In the genomic region with DNA sequence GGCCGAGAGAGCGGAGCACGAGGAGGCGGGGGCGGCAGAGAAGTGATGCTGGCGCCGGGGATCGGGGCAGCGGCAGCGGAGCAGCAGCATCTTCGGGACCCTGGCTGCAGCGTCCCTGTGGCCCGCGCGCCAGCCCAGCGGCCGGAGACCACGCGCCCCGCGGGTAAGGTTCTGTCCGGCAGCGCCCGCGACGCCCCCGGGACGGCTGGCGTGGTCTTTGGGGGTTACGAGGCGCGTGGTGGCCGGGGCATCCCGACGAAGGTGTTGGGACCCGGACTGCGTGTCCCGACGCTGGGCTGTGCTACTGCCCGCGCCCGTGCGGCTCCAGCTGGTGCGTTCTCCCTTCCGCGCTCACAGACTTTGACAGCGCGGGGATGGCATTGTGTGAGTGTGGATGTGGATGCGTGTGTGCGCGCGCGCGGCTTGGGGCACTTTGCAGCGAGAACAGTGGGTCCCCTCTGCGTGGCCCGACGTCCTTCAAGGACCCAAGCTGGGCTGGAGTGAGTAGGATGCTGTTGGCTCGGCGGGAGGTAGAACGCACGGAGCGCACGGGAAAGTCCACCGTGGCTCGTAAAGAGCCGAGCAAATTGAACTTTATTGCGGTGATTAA, we compare ENCODE assay signal across 8 cellular contexts. TPM values are rescaled to one million over a fixed set of nuclear protein-coding genes. Genes with fewer than 3 reads are reported as not detected.
DNase-seq lines count a peak whose midpoint lies in the region; ATAC-seq and TF ChIP-seq lines count a peak whose summit lies in the region.

No MANE protein-coding gene starts in this region.

- H3K36me3 ChIP-seq in BLaER1: no peaks in the 10 kb centered on the region
- no peaks in the 10 kb centered on the region for H3K36me3 ChIP-seq in neural progenitor cell

- H3K27me3 ChIP-seq in BLaER1 (peaks cover 18% of the 10 kb centered on the region), foreskin keratinocyte (peaks cover 59% of the 10 kb centered on the region), neural progenitor cell (peaks cover 30% of the 10 kb centered on the region)

- H4K20me1 ChIP-seq in BLaER1 (peaks cover 9% of the 10 kb centered on the region), neural progenitor cell (ENCODE audit: low read depth) (peaks cover 21% of the 10 kb centered on the region)

- H3K27ac ChIP-seq in BLaER1: no peak overlapping the region
- H3K27ac ChIP-seq in foreskin keratinocyte: no peak overlapping the region
- no peak overlapping the region for H3K27ac ChIP-seq in neural progenitor cell

- TF ChIP-seq CTCF in WTC11 (IDR thresholded peaks at IDR 0.05): no peak
- TF ChIP-seq CTCF in foreskin keratinocyte (conservative IDR thresholded peaks at IDR 0.05): no peak
- TF ChIP-seq CTCF in neural progenitor cell (IDR thresholded peaks at IDR 0.05): no peak

- H3F3A ChIP-seq in neural progenitor cell (ENCODE audit: low read depth): peaks cover 33% of the 10 kb centered on the region

- no peaks in the 10 kb centered on the region for H3K9me3 Mint-ChIP-seq in WTC11
- no peaks in the 10 kb centered on the region for H3K9me3 Mint-ChIP-seq in neural progenitor cell

- H3K4me3 Mint-ChIP-seq in WTC11 (peak overlapping the region; percentile 98), neural progenitor cell (peak overlapping the region; percentile 97)

- H3K9me3 ChIP-seq in BLaER1 (no peaks in the 10 kb centered on the region), neural progenitor cell (ENCODE audit: low read depth) (no peaks in the 10 kb centered on the region)

- H3K4me1 Mint-ChIP-seq in WTC11: peaks cover 60% of the 10 kb centered on the region
- peaks cover 18% of the 10 kb centered on the region for H3K4me1 Mint-ChIP-seq in neural progenitor cell

- H3K4me3 ChIP-seq in BLaER1 (peak overlapping the region; percentile 81), neural progenitor cell (peak overlapping the region; percentile 76)

- ATAC-seq in GM18907 (IDR thresholded peaks at IDR 0.05; ENCODE audit: unreplicated experiment) (peak; percentile 25), HG03354 (IDR thresholded peaks at IDR 0.05; ENCODE audit: poor library complexity, severe bottlenecking, unreplicated experiment) (peak; percentile 20), WTC11 (peak; percentile 2), foreskin keratinocyte (peak; percentile 42), GM18861 (IDR thresholded peaks at IDR 0.05; ENCODE audit: unreplicated experiment) (no peak)

- POLR2A ChIA-PET in WTC11 (lab: Charles Lee): interaction anchor here (0.9 kb wide), 1 partner anchor 178 kb away, joined by 3 read pairs; no protein-coding TSS in a partner anchor

- H3K4me2 ChIP-seq in BLaER1 (peak overlapping the region; percentile 100), neural progenitor cell (peak overlapping the region; percentile 86)

- peaks cover 19% of the 10 kb centered on the region for H3K4me1 ChIP-seq in BLaER1
- no peaks in the 10 kb centered on the region for H3K4me1 ChIP-seq in foreskin keratinocyte
- H3K4me1 ChIP-seq in neural progenitor cell: peaks cover 21% of the 10 kb centered on the region

- CTCF ChIA-PET in WTC11 (lab: Charles Lee): interaction anchor here (1.3 to 2.0 kb wide), 5 partner anchors 15 to 49 kb away, joined by 3 to 8 read pairs (median 6); no protein-coding TSS in a partner anchor

- H3K36me3 Mint-ChIP-seq in WTC11 (no peaks in the 10 kb centered on the region), neural progenitor cell (no peaks in the 10 kb centered on the region)

- H3K27me3 Mint-ChIP-seq in WTC11 (ENCODE audit: low read depth) (peaks cover 11% of the 10 kb centered on the region), neural progenitor cell (ENCODE audit: insufficient read depth, low read depth) (peaks cover 2% of the 10 kb centered on the region)

- H3K27ac Mint-ChIP-seq in WTC11 (no peak overlapping the region), neural progenitor cell (peak overlapping the region; percentile 50)

- H3K9ac ChIP-seq in BLaER1 (peak overlapping the region; percentile 80; the same call in 1 of the 2 replicates), neural progenitor cell (no peak overlapping the region)

- no peak for DNase-seq in WTC11 (ENCODE audit: low spot score)
- peak in 1 of 2 donors; percentile 5 for DNase-seq in foreskin keratinocyte
- peak; percentile 59 for DNase-seq in neural progenitor cell (ENCODE audit: low spot score)
- no peak for DNase-seq in amniotic stem cell (lab: John Stamatoyannopoulos, UW)

- peak overlapping the region; percentile 95 for H2AFZ ChIP-seq in neural progenitor cell (replicated peaks)

- H3K79me2 ChIP-seq in neural progenitor cell (ENCODE audit: low read depth): peaks cover 21% of the 10 kb centered on the region

TF ChIP-seq in WTC11, 78 proteins besides CTCF, POLR2A, EP300 and RAD21 (continues in another document):
- TF ChIP-seq SOX15 (CRISPR knock-in tag; IDR thresholded peaks at IDR 0.05) (no peak), ZNF396 (CRISPR knock-in tag; IDR thresholded peaks at IDR 0.05; ENCODE audit: borderline replicate concordance) (no peak), ESRRA (CRISPR knock-in tag; IDR thresholded peaks at IDR 0.05; ENCODE audit: borderline replicate concordance) (peak; percentile 73; the same call in 1 of the 2 replicates), SP1 (CRISPR knock-in tag; conservative IDR thresholded peaks at IDR 0.05) (no peak), ZNF138 (CRISPR knock-in tag; conservative IDR thresholded peaks at IDR 0.05) (peak; percentile 38; the same call in 1 of the 2 replicates), NR1H2 (CRISPR knock-in tag; IDR thresholded peaks at IDR 0.05) (no peak), CBFB (CRISPR knock-in tag; IDR thresholded peaks at IDR 0.05; ENCODE audit: low read depth) (no peak), ZNF263 (CRISPR knock-in tag; IDR thresholded peaks at IDR 0.05; ENCODE audit: low read depth) (no peak), OVOL2 (CRISPR knock-in tag; IDR thresholded peaks at IDR 0.05; ENCODE audit: borderline replicate concordance) (no peak)
- TF ChIP-seq, protein P1, sequence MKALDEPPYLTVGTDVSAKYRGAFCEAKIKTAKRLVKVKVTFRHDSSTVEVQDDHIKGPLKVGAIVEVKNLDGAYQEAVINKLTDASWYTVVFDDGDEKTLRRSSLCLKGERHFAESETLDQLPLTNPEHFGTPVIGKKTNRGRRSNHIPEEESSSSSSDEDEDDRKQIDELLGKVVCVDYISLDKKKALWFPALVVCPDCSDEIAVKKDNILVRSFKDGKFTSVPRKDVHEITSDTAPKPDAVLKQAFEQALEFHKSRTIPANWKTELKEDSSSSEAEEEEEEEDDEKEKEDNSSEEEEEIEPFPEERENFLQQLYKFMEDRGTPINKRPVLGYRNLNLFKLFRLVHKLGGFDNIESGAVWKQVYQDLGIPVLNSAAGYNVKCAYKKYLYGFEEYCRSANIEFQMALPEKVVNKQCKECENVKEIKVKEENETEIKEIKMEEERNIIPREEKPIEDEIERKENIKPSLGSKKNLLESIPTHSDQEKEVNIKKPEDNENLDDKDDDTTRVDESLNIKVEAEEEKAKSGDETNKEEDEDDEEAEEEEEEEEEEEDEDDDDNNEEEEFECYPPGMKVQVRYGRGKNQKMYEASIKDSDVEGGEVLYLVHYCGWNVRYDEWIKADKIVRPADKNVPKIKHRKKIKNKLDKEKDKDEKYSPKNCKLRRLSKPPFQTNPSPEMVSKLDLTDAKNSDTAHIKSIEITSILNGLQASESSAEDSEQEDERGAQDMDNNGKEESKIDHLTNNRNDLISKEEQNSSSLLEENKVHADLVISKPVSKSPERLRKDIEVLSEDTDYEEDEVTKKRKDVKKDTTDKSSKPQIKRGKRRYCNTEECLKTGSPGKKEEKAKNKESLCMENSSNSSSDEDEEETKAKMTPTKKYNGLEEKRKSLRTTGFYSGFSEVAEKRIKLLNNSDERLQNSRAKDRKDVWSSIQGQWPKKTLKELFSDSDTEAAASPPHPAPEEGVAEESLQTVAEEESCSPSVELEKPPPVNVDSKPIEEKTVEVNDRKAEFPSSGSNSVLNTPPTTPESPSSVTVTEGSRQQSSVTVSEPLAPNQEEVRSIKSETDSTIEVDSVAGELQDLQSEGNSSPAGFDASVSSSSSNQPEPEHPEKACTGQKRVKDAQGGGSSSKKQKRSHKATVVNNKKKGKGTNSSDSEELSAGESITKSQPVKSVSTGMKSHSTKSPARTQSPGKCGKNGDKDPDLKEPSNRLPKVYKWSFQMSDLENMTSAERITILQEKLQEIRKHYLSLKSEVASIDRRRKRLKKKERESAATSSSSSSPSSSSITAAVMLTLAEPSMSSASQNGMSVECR (CRISPR knock-in tag; IDR thresholded peaks at IDR 0.05; ENCODE audit: borderline replicate concordance): peak; percentile 78; the same call in 1 of the 2 replicates
- TF ChIP-seq, protein P2, sequence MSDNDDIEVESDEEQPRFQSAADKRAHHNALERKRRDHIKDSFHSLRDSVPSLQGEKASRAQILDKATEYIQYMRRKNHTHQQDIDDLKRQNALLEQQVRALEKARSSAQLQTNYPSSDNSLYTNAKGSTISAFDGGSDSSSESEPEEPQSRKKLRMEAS (CRISPR knock-in tag; IDR thresholded peaks at IDR 0.05): no peak; the same call in 1 of the 2 replicates
- TF ChIP-seq, protein P3, sequence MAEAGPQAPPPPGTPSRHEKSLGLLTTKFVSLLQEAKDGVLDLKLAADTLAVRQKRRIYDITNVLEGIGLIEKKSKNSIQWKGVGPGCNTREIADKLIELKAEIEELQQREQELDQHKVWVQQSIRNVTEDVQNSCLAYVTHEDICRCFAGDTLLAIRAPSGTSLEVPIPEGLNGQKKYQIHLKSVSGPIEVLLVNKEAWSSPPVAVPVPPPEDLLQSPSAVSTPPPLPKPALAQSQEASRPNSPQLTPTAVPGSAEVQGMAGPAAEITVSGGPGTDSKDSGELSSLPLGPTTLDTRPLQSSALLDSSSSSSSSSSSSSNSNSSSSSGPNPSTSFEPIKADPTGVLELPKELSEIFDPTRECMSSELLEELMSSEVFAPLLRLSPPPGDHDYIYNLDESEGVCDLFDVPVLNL (CRISPR knock-in tag; IDR thresholded peaks at IDR 0.05; ENCODE audit: borderline replicate concordance, low read depth): no peak
- TF ChIP-seq, protein P4, sequence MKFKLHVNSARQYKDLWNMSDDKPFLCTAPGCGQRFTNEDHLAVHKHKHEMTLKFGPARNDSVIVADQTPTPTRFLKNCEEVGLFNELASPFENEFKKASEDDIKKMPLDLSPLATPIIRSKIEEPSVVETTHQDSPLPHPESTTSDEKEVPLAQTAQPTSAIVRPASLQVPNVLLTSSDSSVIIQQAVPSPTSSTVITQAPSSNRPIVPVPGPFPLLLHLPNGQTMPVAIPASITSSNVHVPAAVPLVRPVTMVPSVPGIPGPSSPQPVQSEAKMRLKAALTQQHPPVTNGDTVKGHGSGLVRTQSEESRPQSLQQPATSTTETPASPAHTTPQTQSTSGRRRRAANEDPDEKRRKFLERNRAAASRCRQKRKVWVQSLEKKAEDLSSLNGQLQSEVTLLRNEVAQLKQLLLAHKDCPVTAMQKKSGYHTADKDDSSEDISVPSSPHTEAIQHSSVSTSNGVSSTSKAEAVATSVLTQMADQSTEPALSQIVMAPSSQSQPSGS (CRISPR knock-in tag; IDR thresholded peaks at IDR 0.05; ENCODE audit: borderline replicate concordance, low read depth): no peak

RNA-seq across cellular contexts. Expression of a gene that starts 0.5 kb away (rescaled TPM):
- total RNA-seq in WTC11 (2021) (13.5 to 15.8 TPM (median 14.1 TPM) in 3 replicates), foreskin keratinocyte (not detected in 2 replicates), neural progenitor cell (ENCODE audit: low replicate concordance) (5.8 and 8.9 TPM in 2 replicates)
- polyA plus RNA-seq in foreskin keratinocyte: not detected in 2 replicates
